In the genomic region with DNA sequence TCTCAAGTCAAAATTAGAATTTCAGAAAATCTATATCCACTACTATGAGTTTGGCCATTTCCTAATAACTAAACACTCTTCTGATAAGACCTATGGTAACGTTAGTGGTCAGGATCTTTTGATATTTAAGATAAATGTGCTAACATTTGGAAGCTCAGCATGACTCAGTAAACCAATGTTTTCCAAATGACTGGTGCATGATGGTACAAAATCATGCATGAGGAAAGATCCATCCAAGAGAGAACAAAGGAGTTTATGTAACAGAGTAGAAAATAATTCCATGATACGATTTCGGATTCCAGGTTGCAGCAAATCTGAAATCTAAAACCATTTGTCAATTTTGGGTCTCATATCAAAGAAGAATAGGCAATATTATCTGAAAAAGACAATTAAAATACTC, we compare ENCODE assay signal across 11 cellular contexts.
DNase-seq lines count a peak whose midpoint lies in the region; ATAC-seq and TF ChIP-seq lines count a peak whose summit lies in the region.
"Had no signal": no experiment of that assay in that cellular context is flagged by ENCODE, and none has a peak within 500 bp of the region (broad histone marks: within the 10 kb centered on the region; RNA-seq: fewer than 3 reads in every experiment).

No MANE protein-coding gene starts in this region.

- RAD21 ChIA-PET in HCT116 (lab: Charles Lee; ENCODE audit: low non-redundant PET in 1 of 2, low total read pairs in 2 of 2, uncharacterized antibody in 2 of 2, unreplicated experiment in 2 of 2): no interaction called here

- ATAC-seq in HCT116: no peak
- ATAC-seq: CD8-positive, alpha-beta T cell had no signal

- no peak for TF ChIP-seq CTCF in HCT116 (IDR thresholded peaks at IDR 0.05 in 2 of 3, conservative IDR thresholded peaks at IDR 0.05 in 1 of 3; ENCODE audit: borderline replicate concordance in 1 of 3, insufficient read depth in 1 of 3, low read depth in 2 of 3, low read length in 2 of 3)
- TF ChIP-seq CTCF in fibroblast of pulmonary artery (IDR thresholded peaks at IDR 0.05; ENCODE audit: low read length, missing control alignments): no peak
- TF ChIP-seq CTCF in mammary epithelial cell (conservative IDR thresholded peaks at IDR 0.05 in 1 of 2, IDR thresholded peaks at IDR 0.05 in 1 of 2; ENCODE audit: extremely low read depth in 1 of 2, insufficient read depth in 1 of 2, low read depth in 1 of 2, low read length in 2 of 2): no peak
- TF ChIP-seq CTCF in transverse colon (IDR thresholded peaks at IDR 0.05): no peak

- no peak overlapping the region for H3K27ac ChIP-seq in HCT116 (ENCODE audit: low read depth, low read length)
- H3K27ac ChIP-seq in mammary epithelial cell (ENCODE audit: insufficient read depth, low read depth, low read length): no peak overlapping the region
- H3K27ac ChIP-seq in transverse colon: no peak overlapping the region

- WGBS in mammary epithelial cell (ENCODE audit: low coverage, missing lambda C conversion rate): 56% methylated on average over 3 of the region's 3 CpGs
- WGBS in transverse colon (ENCODE audit: low coverage in 1 of 2), 2 donors: 44 to 57% methylated on average over 3 of the region's 3 CpGs

- no peak for TF ChIP-seq POLR2A in HCT116 (IDR thresholded peaks at IDR 0.05; ENCODE audit: borderline replicate concordance, extremely low read depth, insufficient read depth, insufficient read length)
- no peak for TF ChIP-seq POLR2A in transverse colon (IDR thresholded peaks at IDR 0.05)

- in situ Hi-C loops in mammary epithelial cell (cut with MboI; ENCODE audit: low sequenced_read_pairs in 2 of 2) (loop anchor here in 1 of 2 donors (25.0 kb wide), 1 partner anchor 287 kb away; a partner anchor contains a TSS), transverse colon (cut with MboI; ENCODE audit: low pct_ligation_motif_present in 1 of 4, low pct_unique_long_range_greater_than_20kb in 1 of 4, low sequenced_read_pairs in 3 of 4) (loop anchor here (25.0 kb wide), 2 partner anchors 287 to 712 kb away; a partner anchor contains a TSS)

- POLR2A ChIA-PET in HCT116 (lab: Charles Lee): no interaction called here

- H3K36me3 ChIP-seq in HCT116 (ENCODE audit: control insufficient read depth in 1 of 2, insufficient read depth in 2 of 2, low read length in 2 of 2) (no peaks in the 10 kb centered on the region), mammary epithelial cell (ENCODE audit: insufficient read depth, low read length) (no peaks in the 10 kb centered on the region), transverse colon (no peaks in the 10 kb centered on the region)

- no peaks in the 10 kb centered on the region for H3K9me2 ChIP-seq in HCT116 (ENCODE audit: insufficient read depth)

- H4K20me1 ChIP-seq in HCT116 (ENCODE audit: insufficient read depth): no peaks in the 10 kb centered on the region
- no peaks in the 10 kb centered on the region for H4K20me1 ChIP-seq in mammary epithelial cell (ENCODE audit: insufficient read depth, low read length)

- TF ChIP-seq EP300 in transverse colon (IDR thresholded peaks at IDR 0.05; ENCODE audit: low read depth): no peak

- H2AFZ ChIP-seq in HCT116 (ENCODE audit: low read depth, low read length, poor library complexity, severe bottlenecking): peak overlapping the region; percentile 98
- no peak overlapping the region for H2AFZ ChIP-seq in mammary epithelial cell (ENCODE audit: low read depth, low read length)

- intact Hi-C loops in HCT116 (cut with micrococcal nuclease) (loop anchor here (10.0 kb wide), 1 partner anchor 210 kb away; no protein-coding TSS in a partner anchor), mammary epithelial cell (cut with micrococcal nuclease) (no loop called here), transverse colon (cut with DNase I; ENCODE audit: low total_unique reads) (no loop called here)

- no peak for TF ChIP-seq RAD21 in HCT116 (IDR thresholded peaks at IDR 0.05; ENCODE audit: low read depth)

- H3K4me3 ChIP-seq in HCT116 (replicated peaks in 1 of 2; ENCODE audit: low read depth in 1 of 2, low read length in 2 of 2) (no peak overlapping the region), fibroblast of pulmonary artery (replicated peaks; ENCODE audit: low read depth, low read length) (no peak overlapping the region), mammary epithelial cell (replicated peaks in 1 of 3; ENCODE audit: insufficient read depth in 1 of 3, low read depth in 2 of 3, low read length in 3 of 3) (no peak overlapping the region), transverse colon (no peak overlapping the region)

- CTCF ChIA-PET in HCT116 (lab: Charles Lee): interaction anchor here (1.3 to 2.1 kb wide), 3 partner anchors 10 to 279 kb away, joined by 4 to 11 read pairs (median 5); a partner anchor contains a TSS
- CTCF ChIA-PET in mammary epithelial cell (lab: Charles Lee; ENCODE audit: low non-redundant PET): interaction anchor here (0.6 kb wide), 1 partner anchor 12 kb away, joined by 3 read pairs; no protein-coding TSS in a partner anchor

- no peaks in the 10 kb centered on the region for H3K9me3 ChIP-seq in HCT116 (ENCODE audit: control insufficient read depth in 1 of 2, insufficient read depth in 1 of 2, low read depth in 1 of 2, low read length in 2 of 2)
- H3K9me3 ChIP-seq in mammary epithelial cell (replicated peaks; ENCODE audit: insufficient read depth, low read length): no peaks in the 10 kb centered on the region
- H3K9me3 ChIP-seq in transverse colon: no peaks in the 10 kb centered on the region

- dilution Hi-C loops in mammary epithelial cell (cut with HindIII; ENCODE audit: low sequenced_read_pairs): no loop called here

- H3K27me3 ChIP-seq in HCT116 (ENCODE audit: insufficient read depth, low read length) (peaks cover 31% of the 10 kb centered on the region), mammary epithelial cell (ENCODE audit: insufficient read depth, low read length) (peaks cover 1% of the 10 kb centered on the region), transverse colon (peaks cover 14% of the 10 kb centered on the region)

- H3K4me1 ChIP-seq in HCT116 (ENCODE audit: control insufficient read depth in 1 of 2, insufficient read depth in 2 of 2, low read length in 2 of 2) (peaks cover 14 to 25% of the 10 kb centered on the region in 2 experiments), mammary epithelial cell (ENCODE audit: insufficient read depth, low read length) (no peaks in the 10 kb centered on the region), transverse colon (no peaks in the 10 kb centered on the region)

- DNase-seq in COLO829 (ENCODE audit: low spot score) (peak; percentile 40), HCT116 (ENCODE audit: low read depth, low spot score) (no peak), amniotic epithelial cell (ENCODE audit: low read depth) (peak; percentile 69), fibroblast of pulmonary artery (ENCODE audit: low read depth) (peak; percentile 24), CD1c-positive myeloid dendritic cell (ENCODE audit: extremely low spot score) (no peak), mammary epithelial cell (no peak), transverse colon (no peak)
- no peak for DNase-seq in activated CD4-positive, alpha-beta T cell treated with anti-CD3 and anti-CD28 coated beads, Interleukin-2, amount 50 U/mL, for 48 hours
- DNase-seq: CD8-positive, alpha-beta T cell; NCI-H1694; SIG-M5 had no signal

- H3K9ac ChIP-seq in HCT116 (ENCODE audit: low read length) (no peak overlapping the region), mammary epithelial cell (ENCODE audit: insufficient read depth, low read length) (no peak overlapping the region)

- H3K4me2 ChIP-seq in HCT116 (ENCODE audit: low read length) (peak overlapping the region; percentile 50), mammary epithelial cell (ENCODE audit: insufficient read depth, low read depth, low read length) (no peak overlapping the region)

- H3K79me2 ChIP-seq in HCT116 (ENCODE audit: insufficient read depth, low read length) (no peaks in the 10 kb centered on the region), mammary epithelial cell (ENCODE audit: insufficient read depth, low read length) (no peaks in the 10 kb centered on the region)

- BruUV-seq in HCT116 (replicated peaks; lab: Mats Ljungman, UMichigan): no TSS peak
- BruUV-seq in mammary epithelial cell (replicated peaks; lab: Mats Ljungman, UMichigan): no TSS peak

TF ChIP-seq in HCT116, 20 proteins besides CTCF, POLR2A, EP300 and RAD21:
- TF ChIP-seq, protein P1, sequence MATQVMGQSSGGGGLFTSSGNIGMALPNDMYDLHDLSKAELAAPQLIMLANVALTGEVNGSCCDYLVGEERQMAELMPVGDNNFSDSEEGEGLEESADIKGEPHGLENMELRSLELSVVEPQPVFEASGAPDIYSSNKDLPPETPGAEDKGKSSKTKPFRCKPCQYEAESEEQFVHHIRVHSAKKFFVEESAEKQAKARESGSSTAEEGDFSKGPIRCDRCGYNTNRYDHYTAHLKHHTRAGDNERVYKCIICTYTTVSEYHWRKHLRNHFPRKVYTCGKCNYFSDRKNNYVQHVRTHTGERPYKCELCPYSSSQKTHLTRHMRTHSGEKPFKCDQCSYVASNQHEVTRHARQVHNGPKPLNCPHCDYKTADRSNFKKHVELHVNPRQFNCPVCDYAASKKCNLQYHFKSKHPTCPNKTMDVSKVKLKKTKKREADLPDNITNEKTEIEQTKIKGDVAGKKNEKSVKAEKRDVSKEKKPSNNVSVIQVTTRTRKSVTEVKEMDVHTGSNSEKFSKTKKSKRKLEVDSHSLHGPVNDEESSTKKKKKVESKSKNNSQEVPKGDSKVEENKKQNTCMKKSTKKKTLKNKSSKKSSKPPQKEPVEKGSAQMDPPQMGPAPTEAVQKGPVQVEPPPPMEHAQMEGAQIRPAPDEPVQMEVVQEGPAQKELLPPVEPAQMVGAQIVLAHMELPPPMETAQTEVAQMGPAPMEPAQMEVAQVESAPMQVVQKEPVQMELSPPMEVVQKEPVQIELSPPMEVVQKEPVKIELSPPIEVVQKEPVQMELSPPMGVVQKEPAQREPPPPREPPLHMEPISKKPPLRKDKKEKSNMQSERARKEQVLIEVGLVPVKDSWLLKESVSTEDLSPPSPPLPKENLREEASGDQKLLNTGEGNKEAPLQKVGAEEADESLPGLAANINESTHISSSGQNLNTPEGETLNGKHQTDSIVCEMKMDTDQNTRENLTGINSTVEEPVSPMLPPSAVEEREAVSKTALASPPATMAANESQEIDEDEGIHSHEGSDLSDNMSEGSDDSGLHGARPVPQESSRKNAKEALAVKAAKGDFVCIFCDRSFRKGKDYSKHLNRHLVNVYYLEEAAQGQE (IDR thresholded peaks at IDR 0.05; ENCODE audit: low read depth): no peak
- TF ChIP-seq JUND (IDR thresholded peaks at IDR 0.05) (no peak), EGR1 (IDR thresholded peaks at IDR 0.05; ENCODE audit: low read depth) (no peak), EZH2 (IDR thresholded peaks at IDR 0.05) (no peak), ELF1 (IDR thresholded peaks at IDR 0.05; ENCODE audit: borderline replicate concordance, low read depth) (no peak), POLR2AphosphoS5 (IDR thresholded peaks at IDR 0.05; ENCODE audit: low read depth, low read length) (no peak)
- TF ChIP-seq, protein P2, sequence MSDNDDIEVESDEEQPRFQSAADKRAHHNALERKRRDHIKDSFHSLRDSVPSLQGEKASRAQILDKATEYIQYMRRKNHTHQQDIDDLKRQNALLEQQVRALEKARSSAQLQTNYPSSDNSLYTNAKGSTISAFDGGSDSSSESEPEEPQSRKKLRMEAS (IDR thresholded peaks at IDR 0.05): no peak

Comparison
In these comparisons a context has a peak if more than half of its experiments do, and no peak if none do; other contexts are left out.
1. DNase-seq: peak in COLO829 (single experiment), amniotic epithelial cell (single experiment) and fibroblast of pulmonary artery (single experiment); none in HCT116 (single experiment), CD1c-positive myeloid dendritic cell (single experiment), mammary epithelial cell (single experiment), activated CD4-positive, alpha-beta T cell treated with anti-CD3 and anti-CD28 coated beads, Interleukin-2, amount 50 U/mL, for 48 hours (0 of 2) and transverse colon (single experiment).